In genomic region chr1:206729507-206729906, GRCh38 we compare ENCODE assay signal across 18 cellular contexts. TPM values are rescaled to one million over a fixed set of nuclear protein-coding genes. Genes with fewer than 3 reads are reported as not detected.
A peak's percentile ranks its signal among the peaks of the same experiment; 100 is the strongest.
DNase-seq lines count a peak whose midpoint lies in the region; TF ChIP-seq lines count a peak whose summit lies in the region.
"Had no signal": no experiment of that assay in that cellular context is flagged by ENCODE, and none has a peak within 500 bp of the region (broad histone marks: within the 10 kb centered on the region; RNA-seq: fewer than 3 reads in every experiment).

No MANE protein-coding gene starts in this region.

- H3K4me2 ChIP-seq in BLaER1 (no peak overlapping the region), OCI-LY3 (ENCODE audit: low read length) (peak overlapping the region; percentile 51)

- intact Hi-C loops in CD14-positive monocyte (cut with micrococcal nuclease) (loop anchor here in 1 of 2 donors (5.0 kb wide), 1 partner anchor 183 kb away; no protein-coding TSS in a partner anchor), testis (cut with DNase I; ENCODE audit: low total_unique reads) (no loop called here)

- WGBS in testis, 2 donors, result 85 to 97% methylated on average over 3 of the region's 3 CpGs

- peak overlapping the region in 4 of 7 donors; percentile 9 to 43 (median 27) for H3K27ac Mint-ChIP-seq in CD14-positive monocyte

- H3K4me3 Mint-ChIP-seq in CD14-positive monocyte, result no peak overlapping the region

- H3K27me3 ChIP-seq in BLaER1, result no peaks in the 10 kb centered on the region
- no peaks in the 10 kb centered on the region for H3K27me3 ChIP-seq in OCI-LY3 (ENCODE audit: low read depth, low read length)
- no peaks in the 10 kb centered on the region for H3K27me3 ChIP-seq in testis
- H3K27me3 ChIP-seq: SJSA1 had no signal

- H3K36me3 ChIP-seq in BLaER1 (peaks cover 80% of the 10 kb centered on the region), OCI-LY3 (replicated peaks; ENCODE audit: low read depth, low read length) (peaks cover 37% of the 10 kb centered on the region), testis (ENCODE audit: low read depth, missing control alignments) (no peaks in the 10 kb centered on the region)

- H3K27me3 Mint-ChIP-seq in CD14-positive monocyte (ENCODE audit: low read depth in 3 of 3), result peaks cover 0 to 4% (median 3%) of the 10 kb centered on the region in 3 donors

- no peak overlapping the region for H3K4me3 ChIP-seq in BLaER1
- no peak overlapping the region for H3K4me3 ChIP-seq in OCI-LY3 (ENCODE audit: low read length)
- H3K4me3 ChIP-seq in testis, result no peak overlapping the region
- H3K4me3 ChIP-seq: GM12878, K562, SJSA1 had no signal

- DNase-seq in CD14-positive monocyte (ENCODE audit: low spot score) (no peak), mesenteric fat pad (ENCODE audit: low spot score) (peak; percentile 51), testis (no peak), hippocampal formation (lab: John Stamatoyannopoulos, UW) (no peak), cerebellar nuclear complex (lab: John Stamatoyannopoulos, UW) (no peak)
- DNase-seq: ACHN, GDM1, HCEC 1CT, NCI-H1417 treated with DMSO at 0.1 percent for 48 hours, NCI-H2029, NCI-H2171 treated with DMSO at 0.1 percent for 48 hours, NCI-H446 treated with DMSO at 0.1 percent for 48 hours, PC-3 had no signal

- TF ChIP-seq POLR2A in testis (IDR thresholded peaks at IDR 0.05), result no peak

- peaks cover 39% of the 10 kb centered on the region for H3K79me2 ChIP-seq in OCI-LY3 (ENCODE audit: low read length)

- H4K20me1 ChIP-seq in BLaER1 (peaks cover 99% of the 10 kb centered on the region), OCI-LY3 (ENCODE audit: insufficient read depth, low read length) (peaks cover 23% of the 10 kb centered on the region)

- H3K36me3 Mint-ChIP-seq in CD14-positive monocyte, result peaks cover 54 to 55% of the 10 kb centered on the region in 2 donors

- H2AFZ ChIP-seq in OCI-LY3 (ENCODE audit: low read depth, low read length), result no peak overlapping the region

- H3K9ac ChIP-seq in BLaER1 (no peak overlapping the region; the same call in 1 of the 2 replicates), OCI-LY3 (ENCODE audit: low read length) (no peak overlapping the region; the same call in 1 of the 2 replicates)

- no peak for TF ChIP-seq CTCF in CD14-positive monocyte (IDR thresholded peaks at IDR 0.05)
- no peak for TF ChIP-seq CTCF in OCI-LY3 (IDR thresholded peaks at IDR 0.05; ENCODE audit: low read depth, low read length)
- no peak for TF ChIP-seq CTCF in testis (IDR thresholded peaks at IDR 0.05)

- H3K4me1 Mint-ChIP-seq in CD14-positive monocyte, result peaks cover 51% of the 10 kb centered on the region

- H3K27ac ChIP-seq in BLaER1, result peak overlapping the region; percentile 73
- H3K27ac ChIP-seq in OCI-LY3 (ENCODE audit: low read length), result peak overlapping the region; percentile 71
- no peak overlapping the region for H3K27ac ChIP-seq in testis
- H3K27ac ChIP-seq: SJSA1 had no signal

- no peaks in the 10 kb centered on the region for H3K9me3 Mint-ChIP-seq in CD14-positive monocyte

- no peaks in the 10 kb centered on the region for H3K9me3 ChIP-seq in BLaER1
- H3K9me3 ChIP-seq in OCI-LY3 (ENCODE audit: insufficient read depth, low read length), result no peaks in the 10 kb centered on the region
- H3K9me3 ChIP-seq in testis, result no peaks in the 10 kb centered on the region
- H3K9me3 ChIP-seq: SJSA1 had no signal

- peaks cover 88% of the 10 kb centered on the region for H3K4me1 ChIP-seq in BLaER1
- H3K4me1 ChIP-seq in OCI-LY3 (ENCODE audit: low read length), result peaks cover 92% of the 10 kb centered on the region
- H3K4me1 ChIP-seq in testis, result peaks cover 14% of the 10 kb centered on the region

RNA-seq across cellular contexts. Expression of gene IL19, which starts 41.1 kb away (rescaled TPM):
- polyA plus RNA-seq in CD14-positive monocyte (not detected), testis (ENCODE audit: insufficient read depth, low read depth, low replicate concordance) (0.37 TPM)
- total RNA-seq in mesenteric fat pad (not detected), testis (not detected)
- total RNA-seq: GM12878, K562, PC-3, SJSA1 had no signal
- polyA plus RNA-seq: K562 had no signal

RNA-seq across cellular contexts. Expression of gene IL10, which starts 42.8 kb away (rescaled TPM):
- 1 to 10 TPM; 4.1 to 7.8 TPM for polyA plus RNA-seq in CD14-positive monocyte
- total RNA-seq in mesenteric fat pad, result 23.0 TPM
- total RNA-seq in testis, result 1 to 10 TPM; 1.4 to 1.7 TPM
- 3.5 TPM for polyA plus RNA-seq in testis (ENCODE audit: insufficient read depth, low read depth, low replicate concordance)
- total RNA-seq: K562, PC-3, SJSA1 had no signal

RNA-seq across cellular contexts. Expression of gene MAPKAPK2, which starts 44.8 kb away (rescaled TPM):
- polyA plus RNA-seq in CD14-positive monocyte (1 to 10 TPM; 1.6 to 2.2 TPM), testis (ENCODE audit: insufficient read depth, low read depth, low replicate concordance) (76.5 TPM)
- total RNA-seq in mesenteric fat pad (103 TPM), testis (10 to 100 TPM; 66.3 to 69.1 TPM)

Comparison
In these comparisons a context has a peak if more than half of its experiments do, and no peak if none do; other contexts are left out.
1. H3K27ac ChIP-seq: peak in BLaER1 (single experiment) and OCI-LY3 (single experiment); none in testis (0 of 2).